In genomic region chr17:71646890-71647289, GRCh38 we compare ENCODE assay signal across 6 cellular contexts.
DNase-seq lines count a peak whose midpoint lies in the region; ATAC-seq, FAIRE-seq and TF ChIP-seq lines count a peak whose summit lies in the region.
"Not testable (repeated sequence)": the region's sequence is repeated elsewhere in the genome, so short reads cannot be mapped to it uniquely, and the experiment has no call there.

No MANE protein-coding gene starts in this region.

- FAIRE-seq in urothelium cell line (lab: Jason Lieb, UNC), result peak; percentile 79

- peaks cover 19% of the 10 kb centered on the region for H3K4me1 ChIP-seq in foreskin keratinocyte

- H3K4me3 ChIP-seq in brain microvascular endothelial cell (ENCODE audit: low read depth, low read length); epithelial cell of esophagus (ENCODE audit: low read length): not testable (repeated sequence)

- H3K27me3 ChIP-seq in brain microvascular endothelial cell (replicated peaks); foreskin keratinocyte: not testable (repeated sequence)

- TF ChIP-seq CTCF in brain microvascular endothelial cell (IDR thresholded peaks at IDR 0.05; ENCODE audit: low read depth, low read length, missing control alignments); epithelial cell of esophagus (IDR thresholded peaks at IDR 0.05; ENCODE audit: insufficient read depth, low read depth, low read length, missing control alignments); foreskin keratinocyte (conservative IDR thresholded peaks at IDR 0.05): not testable (repeated sequence)

- peak; percentile 6 for DNase-seq in ELR (ENCODE audit: low read depth)
- peak; percentile 58 for DNase-seq in OCI-M1 (lab: John Stamatoyannopoulos, UW)
- peak; percentile 22 for DNase-seq in brain microvascular endothelial cell
- peak; percentile 59 for DNase-seq in epithelial cell of esophagus (ENCODE audit: low read depth)
- peak; percentile 34 to 48 for DNase-seq in foreskin keratinocyte
- not testable (repeated sequence) for DNase-seq in urothelium cell line (ENCODE audit: low spot score)

- not testable (repeated sequence) for H3K27ac ChIP-seq in brain microvascular endothelial cell, foreskin keratinocyte

- in situ Hi-C loops in brain microvascular endothelial cell (cut with HindIII; ENCODE audit: low pct_ligation_motif_present, low sequenced_read_pairs), result not testable (repeated sequence)

- not testable (repeated sequence) for ATAC-seq in foreskin keratinocyte

- H3K36me3 ChIP-seq in brain microvascular endothelial cell (replicated peaks), result not testable (repeated sequence)
